In genomic region chr10:50367732-50368131, GRCh38 we compare ENCODE assay signal across 8 cellular contexts.
A peak's percentile ranks its signal among the peaks of the same experiment; 100 is the strongest.
DNase-seq lines count a peak whose midpoint lies in the region; ATAC-seq, FAIRE-seq and TF ChIP-seq lines count a peak whose summit lies in the region.

No MANE protein-coding gene starts in this region.

- FAIRE-seq in frontal cortex (lab: Jason Lieb, UNC), result no peak

- H2AFZ ChIP-seq in hepatocyte, result no peak overlapping the region

- H3K27me3 ChIP-seq in SJCRH30 (no peaks in the 10 kb centered on the region), hepatocyte (no peaks in the 10 kb centered on the region), stomach (no peaks in the 10 kb centered on the region)

- CTCF ChIA-PET in GM10248 (lab: Yijun Ruan, JAX), result interaction anchor here (0.7 to 3.4 kb wide), 27 partner anchors 7 to 268 kb away, joined by 3 to 15 read pairs (median 3); no protein-coding TSS in a partner anchor

- no peak overlapping the region for H3K4me2 ChIP-seq in hepatocyte

- H3K36me3 ChIP-seq in SJCRH30 (no peaks in the 10 kb centered on the region), hepatocyte (replicated peaks; ENCODE audit: insufficient read depth, low read depth) (no peaks in the 10 kb centered on the region), stomach (peaks cover 0 to 4% (median 0%) of the 10 kb centered on the region in 4 donors)

- no peaks in the 10 kb centered on the region for H3K4me1 ChIP-seq in SJCRH30
- H3K4me1 ChIP-seq in hepatocyte (ENCODE audit: insufficient read depth), result no peaks in the 10 kb centered on the region
- no peaks in the 10 kb centered on the region for H3K4me1 ChIP-seq in stomach

- H3K9me2 ChIP-seq in hepatocyte (replicated peaks; ENCODE audit: insufficient read depth), result no peaks in the 10 kb centered on the region

- intact Hi-C loops in stomach (cut with DNase I; ENCODE audit: low total_unique reads), result no loop called here

- no peak for ATAC-seq in HG03571 (IDR thresholded peaks at IDR 0.05; ENCODE audit: unreplicated experiment)

- H3K9me3 ChIP-seq in SJCRH30 (replicated peaks) (no peaks in the 10 kb centered on the region), hepatocyte (ENCODE audit: low read depth) (no peaks in the 10 kb centered on the region), stomach (no peaks in the 10 kb centered on the region)

- no peak for TF ChIP-seq POLR2A in stomach (IDR thresholded peaks at IDR 0.05)

- H3K27ac ChIP-seq in SJCRH30 (no peak overlapping the region), hepatocyte (no peak overlapping the region), stomach (no peak overlapping the region)

- TF ChIP-seq CTCF in GM10248 (IDR thresholded peaks at IDR 0.05; ENCODE audit: control extremely low read depth, extremely low read depth, low read depth, missing control alignments), result peak; percentile 33
- TF ChIP-seq CTCF in hepatocyte (IDR thresholded peaks at IDR 0.05; ENCODE audit: poor library complexity), result peak; percentile 36
- TF ChIP-seq CTCF in stomach (IDR thresholded peaks at IDR 0.05), result peak in 3 of 7 experiments; percentile 8 to 32 (median 21)

- WGBS in hepatocyte (ENCODE audit: low lambda C conversion rate, missing lambda C conversion rate), result 83% methylated on average over 1 of the region's 1 CpG
- WGBS in stomach, 5 donors, result 69 to 87% (median 86%) methylated on average over 1 of the region's 1 CpG

- DNase-seq in ACHN, result peak; percentile 66
- no peak for DNase-seq in GM10248 (ENCODE audit: extremely low spot score)
- DNase-seq in SJCRH30, result peak; percentile 27 to 61
- peak; percentile 36 for DNase-seq in hepatocyte (ENCODE audit: low spot score)
- no peak for DNase-seq in stomach
- DNase-seq in epidermal melanocyte (ENCODE audit: insufficient read length, low spot score), result no peak
- no peak for DNase-seq in frontal cortex (ENCODE audit: low spot score in 2 of 2)

- in situ Hi-C loops in ACHN (cut with HindIII; ENCODE audit: low pct_ligation_motif_present, low pct_unique_long_range_greater_than_20kb, low sequenced_read_pairs), result no loop called here

- H3K4me3 ChIP-seq in SJCRH30 (no peak overlapping the region), hepatocyte (no peak overlapping the region), stomach (no peak overlapping the region)

- POLR2A ChIA-PET in GM10248 (lab: Yijun Ruan, JAX), result no interaction called here

- H3K79me2 ChIP-seq in hepatocyte, result peaks cover 26% of the 10 kb centered on the region

- no peaks in the 10 kb centered on the region for H4K20me1 ChIP-seq in hepatocyte (ENCODE audit: insufficient read depth, poor library complexity, severe bottlenecking)

- no peak for TF ChIP-seq EP300 in stomach (IDR thresholded peaks at IDR 0.05)

Comparison
In these comparisons a context has a peak if more than half of its experiments do, and no peak if none do; other contexts are left out.
1. DNase-seq: peak in ACHN (single experiment), SJCRH30 (2 of 2) and hepatocyte (single experiment); none in GM10248 (single experiment), stomach (single experiment), epidermal melanocyte (single experiment) and frontal cortex (0 of 2).